In the genomic region with DNA sequence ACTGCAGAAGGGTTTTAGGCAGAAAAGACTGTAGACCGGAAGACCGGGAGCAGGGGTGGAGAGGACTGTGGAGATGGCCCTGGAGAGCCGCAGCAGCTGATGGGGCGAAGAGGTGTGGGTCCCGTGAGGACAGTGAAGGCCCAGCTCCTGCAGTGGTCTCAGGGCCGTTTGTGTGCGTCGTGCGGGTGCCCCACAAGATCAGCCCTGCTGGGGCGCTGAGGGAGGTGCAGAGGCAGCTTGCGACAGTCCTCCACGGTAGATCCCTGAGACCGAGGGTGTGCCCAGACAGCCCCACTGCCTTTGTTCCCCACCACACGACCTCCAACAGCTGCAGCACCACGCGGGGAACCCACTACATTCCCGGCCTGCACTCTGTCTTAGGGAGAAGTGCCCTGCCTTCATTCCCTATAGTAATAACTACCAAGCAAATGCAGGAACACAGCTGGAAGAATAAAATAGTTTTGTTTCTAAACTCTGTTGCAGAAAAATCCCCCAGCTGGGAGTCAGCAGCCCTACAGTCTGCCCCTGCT, we compare ENCODE assay signal across 21 cellular contexts. TPM values are rescaled to one million over a fixed set of nuclear protein-coding genes. Genes with fewer than 3 reads are reported as not detected.
A peak's percentile ranks its signal among the peaks of the same experiment; 100 is the strongest.
DNase-seq lines count a peak whose midpoint lies in the region; ATAC-seq and TF ChIP-seq lines count a peak whose summit lies in the region.
"Had no signal": no experiment of that assay in that cellular context is flagged by ENCODE, and none has a peak within 500 bp of the region (broad histone marks: within the 10 kb centered on the region; RNA-seq: fewer than 3 reads in every experiment).

No MANE protein-coding gene starts in this region.

- intact Hi-C loops in posterior vena cava (cut with DNase I) = loop anchor here (5.0 to 10.0 kb wide), 2 partner anchors 91 to 94 kb away; no protein-coding TSS in a partner anchor
- intact Hi-C loops in left colon (cut with DNase I, micrococcal nuclease) = no loop called here
- intact Hi-C loops in activated CD4-positive, alpha-beta T cell treated with anti-CD3 and anti-CD28 coated beads for 36 hours (cut with DNase I, micrococcal nuclease) = no loop called here

- WGBS in mesodermal cell (ENCODE audit: insufficient coverage in 2 of 2), 2 experiments = 82 to 91% methylated on average over 13 to 15 of the region's 17 CpGs

- H3K4me3 Mint-ChIP-seq in GM23338 = no peak overlapping the region
- H3K4me3 Mint-ChIP-seq in WTC11 = no peak overlapping the region
- no peak overlapping the region for H3K4me3 Mint-ChIP-seq in progenitor cell of endocrine pancreas (ENCODE audit: low read depth)
- H3K4me3 Mint-ChIP-seq in activated CD4-positive, alpha-beta T cell treated with anti-CD3 and anti-CD28 coated beads for 36 hours = no peak overlapping the region
- H3K4me3 Mint-ChIP-seq: CD4-positive, alpha-beta memory T cell had no signal

- POLR2A ChIA-PET in WTC11 (lab: Charles Lee) = no interaction called here
- POLR2A ChIA-PET in activated CD4-positive, alpha-beta T cell treated with anti-CD3 and anti-CD28 coated beads for 36 hours (lab: Charles Lee) = no interaction called here

- peaks cover 13% of the 10 kb centered on the region; the same call in 1 of the 2 replicates for H3F3A ChIP-seq in GM23338 (replicated peaks; ENCODE audit: low read depth)

- TF ChIP-seq CTCF in GM23338 (conservative IDR thresholded peaks at IDR 0.05; ENCODE audit: low read depth in 2 of 2) (no peak), WTC11 (IDR thresholded peaks at IDR 0.05) (no peak), progenitor cell of endocrine pancreas (IDR thresholded peaks at IDR 0.05; ENCODE audit: unreplicated experiment) (no peak)

- H3K27ac ChIP-seq in GM23338 (ENCODE audit: low read depth) (no peak overlapping the region), mesodermal cell (ENCODE audit: low read depth, low read length, severe bottlenecking) (peak overlapping the region; percentile 29)
- H3K27ac ChIP-seq: KMS-11 had no signal

- no peak overlapping the region; the same call in 1 of the 2 replicates for H3K4me2 ChIP-seq in GM23338
- H3K4me2 ChIP-seq: KMS-11 had no signal

- no peaks in the 10 kb centered on the region for H3K36me3 Mint-ChIP-seq in GM23338 (ENCODE audit: low read depth)
- no peaks in the 10 kb centered on the region for H3K36me3 Mint-ChIP-seq in WTC11
- H3K36me3 Mint-ChIP-seq in progenitor cell of endocrine pancreas (ENCODE audit: insufficient read depth) = no peaks in the 10 kb centered on the region
- no peaks in the 10 kb centered on the region for H3K36me3 Mint-ChIP-seq in activated CD4-positive, alpha-beta T cell treated with anti-CD3 and anti-CD28 coated beads for 36 hours (ENCODE audit: low read depth)
- H3K36me3 Mint-ChIP-seq: CD4-positive, alpha-beta memory T cell had no signal

- no peaks in the 10 kb centered on the region for H3K79me2 ChIP-seq in GM23338 (replicated peaks; ENCODE audit: insufficient read depth)

- H3K9me2 ChIP-seq in GM23338 (ENCODE audit: insufficient read depth) = no peaks in the 10 kb centered on the region

- H3K27me3 ChIP-seq in GM23338 (ENCODE audit: insufficient read depth) = no peaks in the 10 kb centered on the region

- no peaks in the 10 kb centered on the region; the same call in 2 of the 3 replicates for H3K9me3 Mint-ChIP-seq in GM23338
- no peaks in the 10 kb centered on the region for H3K9me3 Mint-ChIP-seq in WTC11
- no peaks in the 10 kb centered on the region for H3K9me3 Mint-ChIP-seq in progenitor cell of endocrine pancreas (ENCODE audit: low read depth)
- no peaks in the 10 kb centered on the region for H3K9me3 Mint-ChIP-seq in activated CD4-positive, alpha-beta T cell treated with anti-CD3 and anti-CD28 coated beads for 36 hours (ENCODE audit: low read depth)
- H3K9me3 Mint-ChIP-seq: CD4-positive, alpha-beta memory T cell had no signal

- no peaks in the 10 kb centered on the region for H3K9me3 ChIP-seq in mesodermal cell (ENCODE audit: control insufficient read depth, low read length)

- CTCF ChIA-PET in WTC11 (lab: Charles Lee) = interaction anchor here (0.6 to 2.5 kb wide), 7 partner anchors 10 to 102 kb away, joined by 3 to 13 read pairs (median 5); partner anchors contain the start of gene CRABP1
- CTCF ChIA-PET in activated CD4-positive, alpha-beta T cell treated with anti-CD3 and anti-CD28 coated beads for 36 hours (lab: Charles Lee) = interaction anchor here (1.1 kb wide), 2 partner anchors 12 to 101 kb away, joined by 3 to 4 read pairs; no protein-coding TSS in a partner anchor

- H3K4me1 Mint-ChIP-seq in GM23338 (peaks cover 61% of the 10 kb centered on the region), WTC11 (peaks cover 52% of the 10 kb centered on the region), progenitor cell of endocrine pancreas (ENCODE audit: low read depth) (peaks cover 24% of the 10 kb centered on the region)
- no peaks in the 10 kb centered on the region for H3K4me1 Mint-ChIP-seq in activated CD4-positive, alpha-beta T cell treated with anti-CD3 and anti-CD28 coated beads for 36 hours
- H3K4me1 Mint-ChIP-seq: CD4-positive, alpha-beta memory T cell had no signal

- H2AFZ ChIP-seq in GM23338 = peak overlapping the region; percentile 86; the same call in 1 of the 2 replicates

- H3K4me1 ChIP-seq in GM23338 (ENCODE audit: insufficient read depth) (peaks cover 34% of the 10 kb centered on the region), mesodermal cell (ENCODE audit: control insufficient read depth, insufficient read depth, low read length, poor library complexity, severe bottlenecking) (peaks cover 17% of the 10 kb centered on the region)

- H3K27ac Mint-ChIP-seq in GM23338 (no peak overlapping the region), WTC11 (no peak overlapping the region), progenitor cell of endocrine pancreas (no peak overlapping the region)
- no peak overlapping the region for H3K27ac Mint-ChIP-seq in activated CD4-positive, alpha-beta T cell treated with anti-CD3 and anti-CD28 coated beads for 36 hours
- H3K27ac Mint-ChIP-seq: CD4-positive, alpha-beta memory T cell had no signal

- H3K27me3 Mint-ChIP-seq in GM23338 (ENCODE audit: insufficient read depth, low read depth, poor library complexity) (peaks cover 10% of the 10 kb centered on the region), WTC11 (ENCODE audit: low read depth) (no peaks in the 10 kb centered on the region), progenitor cell of endocrine pancreas (peaks cover 37% of the 10 kb centered on the region)
- no peaks in the 10 kb centered on the region for H3K27me3 Mint-ChIP-seq in activated CD4-positive, alpha-beta T cell treated with anti-CD3 and anti-CD28 coated beads for 36 hours
- H3K27me3 Mint-ChIP-seq: CD4-positive, alpha-beta memory T cell had no signal

- no peaks in the 10 kb centered on the region for H3K36me3 ChIP-seq in GM23338 (ENCODE audit: insufficient read depth)
- no peaks in the 10 kb centered on the region for H3K36me3 ChIP-seq in mesodermal cell (ENCODE audit: control insufficient read depth, insufficient read depth, low read length)

- no peaks in the 10 kb centered on the region for H4K20me1 ChIP-seq in GM23338 (replicated peaks; ENCODE audit: insufficient read depth)

- ATAC-seq in GM23338 (peak; percentile 32), WTC11 (peak; percentile 10; the same call in 1 of the 2 replicates), left colon (no peak)
- no peak for ATAC-seq in activated CD4-positive, alpha-beta T cell treated with anti-CD3 and anti-CD28 coated beads for 36 hours

- H3K4me3 ChIP-seq in GM23338 = no peak overlapping the region
- no peak overlapping the region for H3K4me3 ChIP-seq in mesodermal cell (ENCODE audit: extremely low read depth, insufficient read depth, low read length, poor library complexity, severe bottlenecking)

- DNase-seq in GM23338 (ENCODE audit: low spot score) (peak; percentile 46), WTC11 (ENCODE audit: low spot score) (no peak), posterior vena cava (ENCODE audit: low spot score) (peak; percentile 70), progenitor cell of endocrine pancreas (ENCODE audit: low spot score, unreplicated experiment) (no peak), left colon (no peak), NCI-H82 (lab: John Stamatoyannopoulos, UW) (no peak)
- DNase-seq in activated CD4-positive, alpha-beta T cell treated with anti-CD3 and anti-CD28 coated beads for 36 hours = no peak
- DNase-seq: 8988T; Calu3; CD4-positive, alpha-beta memory T cell; GOT3; NCI-H2107; NCI-H526; SIG-M5; SW 1271 had no signal

TF ChIP-seq in GM23338, 12 proteins besides CTCF, POLR2A, EP300 and RAD21 (continues in another document):
- TF ChIP-seq STAT1 (IDR thresholded peaks at IDR 0.05; ENCODE audit: unreplicated experiment) = no peak

TF ChIP-seq in WTC11, 78 proteins besides CTCF, POLR2A, EP300 and RAD21:
- no peak for TF ChIP-seq SP1 (CRISPR knock-in tag; conservative IDR thresholded peaks at IDR 0.05)

RNA-seq across cellular contexts. Expression of gene CRABP1, which starts 19.0 kb away (rescaled TPM):
- 127 and 156 TPM in 2 replicates for total RNA-seq in GM23338 (2014; rRNA removed; shearing (Covaris generic))
- 522 and 536 TPM in 2 replicates for polyA plus RNA-seq in GM23338 (2016; fragmentation: Nextera tagmentation; extraction: Ambion mirVana)
- 374 to 444 TPM (median 377 TPM) in 3 replicates for total RNA-seq in WTC11 (2021)
- 232 TPM for polyA plus RNA-seq in mesodermal cell (2013, experiment 1 of 2)
- 195 TPM for polyA plus RNA-seq in mesodermal cell (2013, experiment 2 of 2)
- total RNA-seq in posterior vena cava = not detected
- 1.1 and 2.8 TPM in 2 replicates for total RNA-seq in progenitor cell of endocrine pancreas
- total RNA-seq in left colon = 1 to 10 TPM in 1 of 2 donors, under 1 TPM in 1; 0.61 to 1.5 TPM
- under 1 TPM; 0.90 to 0.96 TPM for total RNA-seq in activated CD4-positive, alpha-beta T cell treated with anti-CD3 and anti-CD28 coated beads for 36 hours
- total RNA-seq: Calu3; CD4-positive, alpha-beta memory T cell; MCF 10A; OCI-LY7; RPMI7951 had no signal
- polyA plus RNA-seq: BJ; CD4-positive, alpha-beta memory T cell had no signal

RNA-seq across cellular contexts. Expression of gene SKIC8, which starts 21.7 kb away (rescaled TPM):
- total RNA-seq in GM23338 (2014; rRNA removed; shearing (Covaris generic)) = 47.0 and 59.4 TPM in 2 replicates
- 68.6 and 73.8 TPM in 2 replicates for polyA plus RNA-seq in GM23338 (2016; fragmentation: Nextera tagmentation; extraction: Ambion mirVana)
- total RNA-seq in WTC11 (2021) = 49.5 to 55.6 TPM (median 50.9 TPM) in 3 replicates
- 50.5 TPM for polyA plus RNA-seq in mesodermal cell (2013, experiment 1 of 2)
- 52.4 TPM for polyA plus RNA-seq in mesodermal cell (2013, experiment 2 of 2)
- 10 to 100 TPM; 35.0 to 36.8 TPM for total RNA-seq in posterior vena cava
- 46.1 and 51.4 TPM in 2 replicates for total RNA-seq in progenitor cell of endocrine pancreas
- 10 to 100 TPM; 33.2 to 35.1 TPM for total RNA-seq in left colon
- 10 to 100 TPM; 39.2 to 52.6 TPM for total RNA-seq in activated CD4-positive, alpha-beta T cell treated with anti-CD3 and anti-CD28 coated beads for 36 hours

RNA-seq across cellular contexts. Expression of gene DNAJA4, which starts 56.7 kb away (rescaled TPM):
- 10.3 and 12.5 TPM in 2 replicates for total RNA-seq in GM23338 (2014; rRNA removed; shearing (Covaris generic))
- polyA plus RNA-seq in GM23338 (2016; fragmentation: Nextera tagmentation; extraction: Ambion mirVana) = 5.0 and 5.4 TPM in 2 replicates
- total RNA-seq in WTC11 (2021) (7.8 to 10.1 TPM (median 9.8 TPM) in 3 replicates), posterior vena cava (10 to 100 TPM; 22.3 to 56.4 TPM), progenitor cell of endocrine pancreas (4.6 and 4.8 TPM in 2 replicates), left colon (10 to 100 TPM; 36.7 to 39.6 TPM)
- polyA plus RNA-seq in mesodermal cell (2013, experiment 1 of 2) = 2.0 TPM
- polyA plus RNA-seq in mesodermal cell (2013, experiment 2 of 2) = 2.0 TPM
- 10 to 100 TPM; 38.6 to 41.5 TPM for total RNA-seq in activated CD4-positive, alpha-beta T cell treated with anti-CD3 and anti-CD28 coated beads for 36 hours
- total RNA-seq: MCF 10A, OCI-LY7 had no signal

Comparison
In these comparisons a context has a peak if more than half of its experiments do, and no peak if none do; other contexts are left out.
1. ATAC-seq: peak in GM23338 (single experiment) and WTC11 (single experiment); none in left colon (single experiment) and activated CD4-positive, alpha-beta T cell treated with anti-CD3 and anti-CD28 coated beads for 36 hours (single experiment).
2. DNase-seq: peak in GM23338 (single experiment) and posterior vena cava (single experiment); none in WTC11 (single experiment), progenitor cell of endocrine pancreas (single experiment), left colon (0 of 2), activated CD4-positive, alpha-beta T cell treated with anti-CD3 and anti-CD28 coated beads for 36 hours (single experiment) and NCI-H82 (single experiment).
3. RNA of gene CRABP1, which starts 19.0 kb away (total RNA-seq): 374 to 444 TPM in WTC11 and 127 to 156 TPM in GM23338; 0.61 to 1.5 TPM in left colon, 1.1 to 2.8 TPM in progenitor cell of endocrine pancreas, 0.90 to 0.96 TPM in activated CD4-positive, alpha-beta T cell treated with anti-CD3 and anti-CD28 coated beads for 36 hours and not detected in posterior vena cava; every median in the first group is over 10 times any median in the second.
4. intact Hi-C loops: an anchor here in posterior vena cava (5.0 to 10.0 kb wide); none called in left colon and activated CD4-positive, alpha-beta T cell treated with anti-CD3 and anti-CD28 coated beads for 36 hours.